Comparison of ENCODE assay signal across 8 cellular contexts in the genomic region with DNA sequence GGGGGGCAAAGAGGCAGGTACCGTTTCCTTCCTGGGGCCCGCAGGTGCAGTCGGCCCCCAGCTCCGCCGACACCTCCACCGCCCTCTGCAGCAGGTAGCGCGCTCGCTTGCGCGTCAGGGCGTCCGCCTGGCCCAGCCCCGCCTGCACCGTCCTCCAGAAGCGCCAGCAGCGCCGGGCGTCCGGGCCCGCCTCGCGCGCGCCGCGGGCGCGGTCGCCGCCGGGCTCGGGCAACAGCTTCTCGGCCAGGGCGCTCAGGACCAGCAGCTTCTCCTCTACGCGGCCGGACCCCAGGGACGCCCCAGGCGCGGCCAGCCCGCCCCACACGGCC. TPM values are rescaled to one million over a fixed set of nuclear protein-coding genes. Genes with fewer than 3 reads are reported as not detected.
DNase-seq lines count a peak whose midpoint lies in the region; ATAC-seq and TF ChIP-seq lines count a peak whose summit lies in the region.

No MANE protein-coding gene starts in this region.

- ATAC-seq in GM21528 (IDR thresholded peaks at IDR 0.05; ENCODE audit: low FRiP score, unreplicated experiment), result peak; percentile 68
- ATAC-seq in SK-N-SH treated with all-trans-retinoic acid at 6 μM for 48 hours, result peak; percentile 73

- no peaks in the 10 kb centered on the region for H3K9me3 ChIP-seq in ES-I3 (ENCODE audit: control insufficient read depth, insufficient read depth, low read length)
- H3K9me3 ChIP-seq in adipocyte (ENCODE audit: control insufficient read depth, low read length), result no peaks in the 10 kb centered on the region
- H3K9me3 ChIP-seq in iPS-18a (ENCODE audit: control insufficient read depth, low read depth, low read length), result no peaks in the 10 kb centered on the region
- H3K9me3 ChIP-seq in spleen, result no peaks in the 10 kb centered on the region

- intact Hi-C loops in spleen (cut with DNase I; ENCODE audit: low total_unique reads), result no loop called here

- WGBS in spleen, 5 donors, result 0 to 1% (median 0%) methylated on average over 11 to 43 of the region's 43 CpGs

- DNase-seq in HuH-7 (ENCODE audit: low spot score) (peak; percentile 50), adipocyte (ENCODE audit: low read depth) (peak; percentile 72), spleen (peak; percentile 95), GF-D8 (lab: John Stamatoyannopoulos, UW) (no peak)

- H3K9ac ChIP-seq in ES-I3 (ENCODE audit: low read depth, low read length), result peak overlapping the region; percentile 89
- peak overlapping the region; percentile 87 for H3K9ac ChIP-seq in adipocyte (ENCODE audit: low read length)
- H3K9ac ChIP-seq in iPS-18a (ENCODE audit: low read length), result peak overlapping the region; percentile 16

- no peaks in the 10 kb centered on the region for H3K36me3 ChIP-seq in ES-I3 (ENCODE audit: insufficient read depth, low read length)
- no peaks in the 10 kb centered on the region for H3K36me3 ChIP-seq in adipocyte (ENCODE audit: control insufficient read depth, insufficient read depth, low read length, severe bottlenecking)
- no peaks in the 10 kb centered on the region for H3K36me3 ChIP-seq in iPS-18a (ENCODE audit: control insufficient read depth, low read depth, low read length)
- no peaks in the 10 kb centered on the region for H3K36me3 ChIP-seq in spleen

- no peak for TF ChIP-seq CTCF in spleen (IDR thresholded peaks at IDR 0.05 in 8 of 11, conservative IDR thresholded peaks at IDR 0.05 in 3 of 11)

- H3K4me1 ChIP-seq in ES-I3 (ENCODE audit: insufficient read depth, low read length) (peaks cover 10% of the 10 kb centered on the region), adipocyte (ENCODE audit: control insufficient read depth, insufficient read depth, low read length) (peaks cover 11% of the 10 kb centered on the region), iPS-18a (ENCODE audit: control insufficient read depth, low read depth, low read length) (peaks cover 15% of the 10 kb centered on the region), spleen (peaks cover 8 to 61% (median 40%) of the 10 kb centered on the region in 6 donors)

- H3K27ac ChIP-seq in iPS-18a (ENCODE audit: low read length) (no peak overlapping the region), spleen (peak overlapping the region; percentile 86 to 97 (median 94))

- TF ChIP-seq POLR2A in spleen (IDR thresholded peaks at IDR 0.05), result peak in 1 of 3 donors; percentile 36

- peak overlapping the region; percentile 84 for H3K4me3 ChIP-seq in adipocyte (ENCODE audit: low read length)
- H3K4me3 ChIP-seq in iPS-18a (ENCODE audit: low read length), result peak overlapping the region; percentile 73
- H3K4me3 ChIP-seq in spleen, result peak overlapping the region; percentile 89 to 98 (median 94)

- H3K27me3 ChIP-seq in adipocyte (replicated peaks; ENCODE audit: control insufficient read depth, insufficient read depth, low read length), result no peaks in the 10 kb centered on the region
- peaks cover 24% of the 10 kb centered on the region for H3K27me3 ChIP-seq in iPS-18a (ENCODE audit: control insufficient read depth, insufficient read depth, low read length)
- peaks cover 0 to under 1% (median 0%) of the 10 kb centered on the region in 7 donors for H3K27me3 ChIP-seq in spleen (replicated peaks in 1 of 7)

TF ChIP-seq in SK-N-SH treated with all-trans-retinoic acid at 6 μM for 48 hours, 23 proteins besides CTCF, POLR2A, EP300 and RAD21 (continues in another document):
- TF ChIP-seq ZFP3 (CRISPR knock-in tag; IDR thresholded peaks at IDR 0.05), result no peak
- TF ChIP-seq, protein P1, sequence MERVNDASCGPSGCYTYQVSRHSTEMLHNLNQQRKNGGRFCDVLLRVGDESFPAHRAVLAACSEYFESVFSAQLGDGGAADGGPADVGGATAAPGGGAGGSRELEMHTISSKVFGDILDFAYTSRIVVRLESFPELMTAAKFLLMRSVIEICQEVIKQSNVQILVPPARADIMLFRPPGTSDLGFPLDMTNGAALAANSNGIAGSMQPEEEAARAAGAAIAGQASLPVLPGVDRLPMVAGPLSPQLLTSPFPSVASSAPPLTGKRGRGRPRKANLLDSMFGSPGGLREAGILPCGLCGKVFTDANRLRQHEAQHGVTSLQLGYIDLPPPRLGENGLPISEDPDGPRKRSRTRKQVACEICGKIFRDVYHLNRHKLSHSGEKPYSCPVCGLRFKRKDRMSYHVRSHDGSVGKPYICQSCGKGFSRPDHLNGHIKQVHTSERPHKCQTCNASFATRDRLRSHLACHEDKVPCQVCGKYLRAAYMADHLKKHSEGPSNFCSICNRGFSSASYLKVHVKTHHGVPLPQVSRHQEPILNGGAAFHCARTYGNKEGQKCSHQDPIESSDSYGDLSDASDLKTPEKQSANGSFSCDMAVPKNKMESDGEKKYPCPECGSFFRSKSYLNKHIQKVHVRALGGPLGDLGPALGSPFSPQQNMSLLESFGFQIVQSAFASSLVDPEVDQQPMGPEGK (CRISPR knock-in tag; IDR thresholded peaks at IDR 0.05; ENCODE audit: borderline replicate concordance), result no peak
- TF ChIP-seq TOX (CRISPR knock-in tag; IDR thresholded peaks at IDR 0.05; ENCODE audit: borderline replicate concordance), result no peak
- TF ChIP-seq BACH2 (CRISPR knock-in tag; IDR thresholded peaks at IDR 0.05; ENCODE audit: borderline replicate concordance), result no peak
- TF ChIP-seq SNAI2 (CRISPR knock-in tag; IDR thresholded peaks at IDR 0.05), result no peak
- TF ChIP-seq, protein P2, sequence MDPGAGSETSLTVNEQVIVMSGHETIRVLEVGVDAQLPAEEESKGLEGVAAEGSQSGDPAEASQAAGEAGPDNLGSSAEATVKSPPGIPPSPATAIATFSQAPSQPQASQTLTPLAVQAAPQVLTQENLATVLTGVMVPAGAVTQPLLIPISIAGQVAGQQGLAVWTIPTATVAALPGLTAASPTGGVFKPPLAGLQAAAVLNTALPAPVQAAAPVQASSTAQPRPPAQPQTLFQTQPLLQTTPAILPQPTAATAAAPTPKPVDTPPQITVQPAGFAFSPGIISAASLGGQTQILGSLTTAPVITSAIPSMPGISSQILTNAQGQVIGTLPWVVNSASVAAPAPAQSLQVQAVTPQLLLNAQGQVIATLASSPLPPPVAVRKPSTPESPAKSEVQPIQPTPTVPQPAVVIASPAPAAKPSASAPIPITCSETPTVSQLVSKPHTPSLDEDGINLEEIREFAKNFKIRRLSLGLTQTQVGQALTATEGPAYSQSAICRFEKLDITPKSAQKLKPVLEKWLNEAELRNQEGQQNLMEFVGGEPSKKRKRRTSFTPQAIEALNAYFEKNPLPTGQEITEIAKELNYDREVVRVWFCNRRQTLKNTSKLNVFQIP (CRISPR knock-in tag; IDR thresholded peaks at IDR 0.05; ENCODE audit: borderline replicate concordance, low read depth), result no peak
- TF ChIP-seq, protein P3, sequence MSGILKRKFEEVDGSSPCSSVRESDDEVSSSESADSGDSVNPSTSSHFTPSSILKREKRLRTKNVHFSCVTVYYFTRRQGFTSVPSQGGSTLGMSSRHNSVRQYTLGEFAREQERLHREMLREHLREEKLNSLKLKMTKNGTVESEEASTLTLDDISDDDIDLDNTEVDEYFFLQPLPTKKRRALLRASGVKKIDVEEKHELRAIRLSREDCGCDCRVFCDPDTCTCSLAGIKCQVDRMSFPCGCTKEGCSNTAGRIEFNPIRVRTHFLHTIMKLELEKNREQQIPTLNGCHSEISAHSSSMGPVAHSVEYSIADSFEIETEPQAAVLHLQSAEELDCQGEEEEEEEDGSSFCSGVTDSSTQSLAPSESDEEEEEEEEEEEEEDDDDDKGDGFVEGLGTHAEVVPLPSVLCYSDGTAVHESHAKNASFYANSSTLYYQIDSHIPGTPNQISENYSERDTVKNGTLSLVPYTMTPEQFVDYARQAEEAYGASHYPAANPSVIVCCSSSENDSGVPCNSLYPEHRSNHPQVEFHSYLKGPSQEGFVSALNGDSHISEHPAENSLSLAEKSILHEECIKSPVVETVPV (CRISPR knock-in tag; IDR thresholded peaks at IDR 0.05), result no peak
- TF ChIP-seq ZC3H10 (CRISPR knock-in tag; IDR thresholded peaks at IDR 0.05), result no peak
- no peak for TF ChIP-seq ISL1 (CRISPR knock-in tag; IDR thresholded peaks at IDR 0.05)
- no peak for TF ChIP-seq ARNTL (CRISPR knock-in tag; IDR thresholded peaks at IDR 0.05; ENCODE audit: borderline replicate concordance, low read depth)
- no peak for TF ChIP-seq ZNF70 (CRISPR knock-in tag; IDR thresholded peaks at IDR 0.05)
- TF ChIP-seq, protein P4, sequence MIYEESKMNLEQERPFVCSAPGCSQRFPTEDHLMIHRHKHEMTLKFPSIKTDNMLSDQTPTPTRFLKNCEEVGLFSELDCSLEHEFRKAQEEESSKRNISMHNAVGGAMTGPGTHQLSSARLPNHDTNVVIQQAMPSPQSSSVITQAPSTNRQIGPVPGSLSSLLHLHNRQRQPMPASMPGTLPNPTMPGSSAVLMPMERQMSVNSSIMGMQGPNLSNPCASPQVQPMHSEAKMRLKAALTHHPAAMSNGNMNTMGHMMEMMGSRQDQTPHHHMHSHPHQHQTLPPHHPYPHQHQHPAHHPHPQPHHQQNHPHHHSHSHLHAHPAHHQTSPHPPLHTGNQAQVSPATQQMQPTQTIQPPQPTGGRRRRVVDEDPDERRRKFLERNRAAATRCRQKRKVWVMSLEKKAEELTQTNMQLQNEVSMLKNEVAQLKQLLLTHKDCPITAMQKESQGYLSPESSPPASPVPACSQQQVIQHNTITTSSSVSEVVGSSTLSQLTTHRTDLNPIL (CRISPR knock-in tag; IDR thresholded peaks at IDR 0.05; ENCODE audit: low read depth), result no peak
- TF ChIP-seq, protein P5, sequence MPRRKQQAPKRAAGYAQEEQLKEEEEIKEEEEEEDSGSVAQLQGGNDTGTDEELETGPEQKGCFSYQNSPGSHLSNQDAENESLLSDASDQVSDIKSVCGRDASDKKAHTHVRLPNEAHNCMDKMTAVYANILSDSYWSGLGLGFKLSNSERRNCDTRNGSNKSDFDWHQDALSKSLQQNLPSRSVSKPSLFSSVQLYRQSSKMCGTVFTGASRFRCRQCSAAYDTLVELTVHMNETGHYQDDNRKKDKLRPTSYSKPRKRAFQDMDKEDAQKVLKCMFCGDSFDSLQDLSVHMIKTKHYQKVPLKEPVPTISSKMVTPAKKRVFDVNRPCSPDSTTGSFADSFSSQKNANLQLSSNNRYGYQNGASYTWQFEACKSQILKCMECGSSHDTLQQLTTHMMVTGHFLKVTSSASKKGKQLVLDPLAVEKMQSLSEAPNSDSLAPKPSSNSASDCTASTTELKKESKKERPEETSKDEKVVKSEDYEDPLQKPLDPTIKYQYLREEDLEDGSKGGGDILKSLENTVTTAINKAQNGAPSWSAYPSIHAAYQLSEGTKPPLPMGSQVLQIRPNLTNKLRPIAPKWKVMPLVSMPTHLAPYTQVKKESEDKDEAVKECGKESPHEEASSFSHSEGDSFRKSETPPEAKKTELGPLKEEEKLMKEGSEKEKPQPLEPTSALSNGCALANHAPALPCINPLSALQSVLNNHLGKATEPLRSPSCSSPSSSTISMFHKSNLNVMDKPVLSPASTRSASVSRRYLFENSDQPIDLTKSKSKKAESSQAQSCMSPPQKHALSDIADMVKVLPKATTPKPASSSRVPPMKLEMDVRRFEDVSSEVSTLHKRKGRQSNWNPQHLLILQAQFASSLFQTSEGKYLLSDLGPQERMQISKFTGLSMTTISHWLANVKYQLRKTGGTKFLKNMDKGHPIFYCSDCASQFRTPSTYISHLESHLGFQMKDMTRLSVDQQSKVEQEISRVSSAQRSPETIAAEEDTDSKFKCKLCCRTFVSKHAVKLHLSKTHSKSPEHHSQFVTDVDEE (CRISPR knock-in tag; IDR thresholded peaks at IDR 0.05), result no peak

RNA-seq across cellular contexts. Expression of a gene that starts 0.9 kb away (rescaled TPM):
- total RNA-seq in spleen, result 10 to 100 TPM; 27.1 to 41.7 (median 38.9) TPM
- polyA plus RNA-seq in spleen, result 10 to 100 TPM; 41.1 to 99.7 (median 50.1) TPM

Comparison
In these comparisons a context has a peak if more than half of its experiments do, and no peak if none do; other contexts are left out.
1. H3K9ac ChIP-seq: peak in every context shown above with its lines; median percentile 89 in ES-I3; 87 in adipocyte; 16 in iPS-18a.